ENCODE assay signal across 14 cellular contexts in genomic region chr10:125137601-125138438, GRCh38. TPM values are rescaled to one million over a fixed set of nuclear protein-coding genes. Genes with fewer than 3 reads are reported as not detected.
DNase-seq lines count a peak whose midpoint lies in the region; ATAC-seq, FAIRE-seq and TF ChIP-seq lines count a peak whose summit lies in the region.
"Had no signal": no experiment of that assay in that cellular context is flagged by ENCODE, and none has a peak within 500 bp of the region (broad histone marks: within the 10 kb centered on the region; RNA-seq: fewer than 3 reads in every experiment).

No MANE protein-coding gene starts in this region.

- H3K36me3 Mint-ChIP-seq in type B pancreatic cell: peaks cover 19% of the 10 kb centered on the region

- ATAC-seq in Right ventricle myocardium inferior: peak; percentile 43
- ATAC-seq in left colon: peak; percentile 90

- POLR2A ChIA-PET in RWPE1 (lab: Yijun Ruan, JAX; ENCODE audit: low non-redundant PET): no interaction called here

- H3K4me1 Mint-ChIP-seq in type B pancreatic cell (ENCODE audit: unreplicated experiment): peaks cover 40% of the 10 kb centered on the region

- DNase-seq in Right ventricle myocardium inferior (ENCODE audit: missing footprints): no peak
- DNase-seq in cardiac septum (ENCODE audit: low spot score): no peak
- no peak for DNase-seq in RWPE1 (ENCODE audit: low spot score)
- peak; percentile 80 to 86 for DNase-seq in left colon
- no peak for DNase-seq in type B pancreatic cell (ENCODE audit: extremely low spot score, unreplicated experiment)
- no peak for DNase-seq in GM12892 (ENCODE audit: insufficient read length)
- DNase-seq in LoVo (ENCODE audit: low spot score): no peak
- no peak for DNase-seq in D721Med (ENCODE audit: insufficient read length, low spot score)
- DNase-seq: activated CD4-positive, CD25-positive, alpha-beta regulatory T cell; central memory CD4-positive, alpha-beta T cell; stimulated activated CD4-positive, alpha-beta T cell treated with anti-CD3 and anti-CD28 coated beads, Interleukin-4, amount 100 ng/mL, for 4 hours had no signal

- H3K27me3 Mint-ChIP-seq in type B pancreatic cell: no peaks in the 10 kb centered on the region

- no peak for TF ChIP-seq CTCF in RWPE1 (conservative IDR thresholded peaks at IDR 0.05; ENCODE audit: low read depth)
- no peak for TF ChIP-seq CTCF in type B pancreatic cell (conservative IDR thresholded peaks at IDR 0.05)
- TF ChIP-seq CTCF in D721Med (IDR thresholded peaks at IDR 0.05; ENCODE audit: insufficient read depth, missing control alignments): no peak

- H3K27ac ChIP-seq in RWPE1: peak overlapping the region; percentile 16; the same call in 1 of the 2 replicates
- H3K27ac ChIP-seq: parathyroid adenoma had no signal

- no peak for TF ChIP-seq POLR2A in GM12892 (IDR thresholded peaks at IDR 0.05; ENCODE audit: low read depth, low read length)

- no peaks in the 10 kb centered on the region for H3K9me3 Mint-ChIP-seq in type B pancreatic cell

- FAIRE-seq in GM12892 (lab: Jason Lieb, UNC) (no peak), D721Med (lab: Jason Lieb, UNC) (no peak)
- FAIRE-seq: GM18507, HTR-8/SVneo had no signal

- peak overlapping the region; percentile 70 for H3K27ac Mint-ChIP-seq in type B pancreatic cell

- peak overlapping the region; percentile 37 for H3K4me3 Mint-ChIP-seq in type B pancreatic cell

- CTCF ChIA-PET in RWPE1 (lab: Yijun Ruan, JAX): interaction anchor here (0.5 kb wide), 1 partner anchor 51 kb away, joined by 3 read pairs; no protein-coding TSS in a partner anchor

- intact Hi-C loops in Right ventricle myocardium inferior (cut with DNase I): no loop called here
- intact Hi-C loops in cardiac septum (cut with DNase I): no loop called here
- intact Hi-C loops in left colon (cut with DNase I, micrococcal nuclease): no loop called here

RNA-seq across cellular contexts. Expression of gene CTBP2, which starts 22.5 kb away (rescaled TPM):
- 31.3 TPM for total RNA-seq in Right ventricle myocardium inferior
- 35.9 TPM for total RNA-seq in cardiac septum
- 100 to 1,000 TPM; 107 to 142 TPM for total RNA-seq in left colon
- total RNA-seq in type B pancreatic cell (ENCODE audit: low replicate concordance): 101 and 113 TPM in 2 replicates
- polyA plus RNA-seq in GM12892 (2012; ENCODE audit: missing spikeins): 2.2 TPM

Comparison
In these comparisons a context has a peak if more than half of its experiments do, and no peak if none do; other contexts are left out.
1. DNase-seq: peak in left colon (2 of 2); none in Right ventricle myocardium inferior (single experiment), cardiac septum (single experiment), RWPE1 (single experiment), type B pancreatic cell (single experiment), GM12892 (single experiment), LoVo (single experiment) and D721Med (single experiment).